In the genomic region with DNA sequence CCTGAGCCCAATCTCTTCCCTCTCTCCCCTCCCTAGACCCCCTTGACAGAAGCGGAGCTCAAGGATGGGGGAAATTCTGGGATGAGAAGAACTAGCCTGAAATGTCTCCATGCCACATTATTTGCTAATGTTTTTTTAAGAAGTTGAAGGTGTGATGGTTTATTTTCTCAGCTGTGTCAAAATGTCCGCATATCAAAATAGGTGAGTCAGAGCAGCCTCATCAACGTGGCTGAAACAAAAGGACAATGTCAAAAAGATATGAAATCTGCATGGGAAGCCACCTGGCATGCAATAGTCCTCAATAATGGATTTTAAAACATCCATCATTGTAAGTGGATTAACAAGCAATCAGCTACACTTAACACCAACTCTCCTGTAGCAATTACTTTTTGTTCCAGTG, we compare ENCODE assay signal across 17 cellular contexts.
"Had no signal": no experiment of that assay in that cellular context is flagged by ENCODE, and none has a peak within 500 bp of the region (broad histone marks: within the 10 kb centered on the region; RNA-seq: fewer than 3 reads in every experiment).

No MANE protein-coding gene starts in this region.

- DNase-seq: activated CD4-positive, alpha-beta T cell treated with anti-CD3 and anti-CD28 coated beads for 48 hours; activated CD8-positive, alpha-beta memory T cell treated with anti-CD3 and anti-CD28 coated beads, Interleukin-2, amount 50 U/mL, for 48 hours; activated CD8-positive, alpha-beta T cell treated with anti-CD3 and anti-CD28 coated beads, Interleukin-2, amount 10 ng/mL, durations not matched to agents 7 days and 5 days; activated naive CD4-positive, alpha-beta T cell; cortex of kidney; effector memory CD4-positive, alpha-beta T cell; immature natural killer cell; left lung; occipital lobe; psoas muscle; right lobe of liver; stimulated activated CD4-positive, alpha-beta T cell treated with anti-CD3 and anti-CD28 coated beads, Interleukin-2, amount 100 ng/mL, for 24 hours; stimulated activated naive B cell treated with anti-CD40 and anti-IgM and Interleukin-4, amounts not matched to agents 10 μg/mL and 1 μg/mL and 100 μg/mL, for 72 hours; substantia nigra; T-helper 1 cell; trophoblast cell had no signal

- H3K4me3 ChIP-seq: ascending aorta, left lung, psoas muscle, right lobe of liver had no signal

- H3K9me3 ChIP-seq: ascending aorta, left lung, psoas muscle, right lobe of liver had no signal

- H3K27me3 ChIP-seq: ascending aorta, left lung, right lobe of liver had no signal

- H3K36me3 ChIP-seq: ascending aorta, left lung, right lobe of liver had no signal

- H3K27ac ChIP-seq: ascending aorta, left lung, psoas muscle, right lobe of liver had no signal

- H3K4me1 ChIP-seq: left lung, psoas muscle had no signal
